In genomic region chr1:190102757-190103326, GRCh38 we compare ENCODE assay signal across 25 cellular contexts.
"Had no signal": no experiment of that assay in that cellular context is flagged by ENCODE, and none has a peak within 500 bp of the region (broad histone marks: within the 10 kb centered on the region; RNA-seq: fewer than 3 reads in every experiment).

No MANE protein-coding gene starts in this region.

- FAIRE-seq: endometrium, keratinocyte had no signal

- H3K4me3 Mint-ChIP-seq: activated B cell treated with CpG ODN at 0.5 μM for 24 hours; activated CD4-positive, alpha-beta memory T cell treated with anti-CD3 and anti-CD28 coated beads for 36 hours; activated CD8-positive, alpha-beta memory T cell treated with anti-CD3 and anti-CD28 coated beads, Interleukin-2, amount 10 ng/mL, durations not matched to agents 7 days and 5 days; activated naive CD4-positive, alpha-beta T cell treated with anti-CD3 and anti-CD28 coated beads for 36 hours; activated T-helper 17 cell treated with anti-CD3 and anti-CD28 coated beads, Interleukin-2, amount 50 U/mL, for 72 hours; nephron; stimulated activated naive CD8-positive, alpha-beta T cell treated with anti-CD3 and anti-CD28 coated beads, Interleukin-15, Interleukin-2, amounts not matched to agents 100 ng/mL and 50 ng/mL, for 24 hours; T-helper 2 cell treated with Interferon-gamma antibody and Interleukin-4, amounts not matched to agents 5 μg/mL and 100 μg/mL, for 36 hours; type B pancreatic cell had no signal

- H3K4me1 Mint-ChIP-seq: activated B cell treated with CpG ODN at 0.5 μM for 24 hours; activated CD8-positive, alpha-beta memory T cell treated with anti-CD3 and anti-CD28 coated beads, Interleukin-2, amount 10 ng/mL, durations not matched to agents 7 days and 5 days; activated T-helper 17 cell treated with anti-CD3 and anti-CD28 coated beads, Interleukin-2, amount 50 U/mL, for 72 hours had no signal

- ATAC-seq: activated CD8-positive, alpha-beta memory T cell treated with anti-CD3 and anti-CD28 coated beads, Interleukin-2, amount 10 ng/mL, durations not matched to agents 7 days and 5 days; activated T-helper 17 cell treated with anti-CD3 and anti-CD28 coated beads, Interleukin-2, amount 50 U/mL, for 72 hours; left lung had no signal

- H3K36me3 Mint-ChIP-seq: activated CD4-positive, alpha-beta memory T cell treated with anti-CD3 and anti-CD28 coated beads for 36 hours; activated CD8-positive, alpha-beta memory T cell treated with anti-CD3 and anti-CD28 coated beads, Interleukin-2, amount 10 ng/mL, durations not matched to agents 7 days and 5 days; type B pancreatic cell had no signal

- DNase-seq: activated B cell treated with CpG ODN at 0.5 μM for 24 hours; activated CD4-positive, alpha-beta memory T cell treated with anti-CD3 and anti-CD28 coated beads for 36 hours; activated CD4-positive, alpha-beta T cell treated with anti-CD3 and anti-CD28 coated beads for 4 hours; activated CD8-positive, alpha-beta memory T cell treated with anti-CD3 and anti-CD28 coated beads, Interleukin-2, amount 10 ng/mL, durations not matched to agents 7 days and 5 days; activated naive CD4-positive, alpha-beta T cell treated with anti-CD3 and anti-CD28 coated beads for 36 hours; activated T-cell treated with anti-CD3 and anti-CD28 coated beads, Interleukin-2, amount 50 U/mL, for 1 hour; brain microvascular endothelial cell; central memory CD4-positive, alpha-beta T cell; erythroblast; foreskin melanocyte; glutamatergic neuron; hypothalamus; left lung; midbrain; nucleus accumbens; stimulated activated CD4-positive, alpha-beta T cell treated with anti-CD3 and anti-CD28 coated beads, Interleukin-2, amount 100 ng/mL, for 24 hours had no signal

- H3K27me3 Mint-ChIP-seq: activated B cell treated with CpG ODN at 0.5 μM for 24 hours; activated CD4-positive, alpha-beta memory T cell treated with anti-CD3 and anti-CD28 coated beads for 36 hours; activated CD8-positive, alpha-beta memory T cell treated with anti-CD3 and anti-CD28 coated beads, Interleukin-2, amount 10 ng/mL, durations not matched to agents 7 days and 5 days; activated T-helper 17 cell treated with anti-CD3 and anti-CD28 coated beads, Interleukin-2, amount 50 U/mL, for 72 hours; stimulated activated naive CD8-positive, alpha-beta T cell treated with anti-CD3 and anti-CD28 coated beads, Interleukin-15, Interleukin-2, amounts not matched to agents 100 ng/mL and 50 ng/mL, for 24 hours; type B pancreatic cell had no signal

- H3K9me3 ChIP-seq: left lung, right atrium auricular region, suprapubic skin had no signal

- H3K27ac Mint-ChIP-seq: activated B cell treated with CpG ODN at 0.5 μM for 24 hours; activated CD4-positive, alpha-beta memory T cell treated with anti-CD3 and anti-CD28 coated beads for 36 hours; activated CD8-positive, alpha-beta memory T cell treated with anti-CD3 and anti-CD28 coated beads, Interleukin-2, amount 10 ng/mL, durations not matched to agents 7 days and 5 days; activated naive CD4-positive, alpha-beta T cell treated with anti-CD3 and anti-CD28 coated beads for 36 hours; activated T-helper 17 cell treated with anti-CD3 and anti-CD28 coated beads, Interleukin-2, amount 50 U/mL, for 72 hours; stimulated activated naive CD8-positive, alpha-beta T cell treated with anti-CD3 and anti-CD28 coated beads, Interleukin-15, Interleukin-2, amounts not matched to agents 100 ng/mL and 50 ng/mL, for 24 hours; T-helper 2 cell treated with Interferon-gamma antibody and Interleukin-4, amounts not matched to agents 5 μg/mL and 100 μg/mL, for 36 hours; type B pancreatic cell had no signal
